ENCODE assay signal across 1 cellular context in the genomic region with DNA sequence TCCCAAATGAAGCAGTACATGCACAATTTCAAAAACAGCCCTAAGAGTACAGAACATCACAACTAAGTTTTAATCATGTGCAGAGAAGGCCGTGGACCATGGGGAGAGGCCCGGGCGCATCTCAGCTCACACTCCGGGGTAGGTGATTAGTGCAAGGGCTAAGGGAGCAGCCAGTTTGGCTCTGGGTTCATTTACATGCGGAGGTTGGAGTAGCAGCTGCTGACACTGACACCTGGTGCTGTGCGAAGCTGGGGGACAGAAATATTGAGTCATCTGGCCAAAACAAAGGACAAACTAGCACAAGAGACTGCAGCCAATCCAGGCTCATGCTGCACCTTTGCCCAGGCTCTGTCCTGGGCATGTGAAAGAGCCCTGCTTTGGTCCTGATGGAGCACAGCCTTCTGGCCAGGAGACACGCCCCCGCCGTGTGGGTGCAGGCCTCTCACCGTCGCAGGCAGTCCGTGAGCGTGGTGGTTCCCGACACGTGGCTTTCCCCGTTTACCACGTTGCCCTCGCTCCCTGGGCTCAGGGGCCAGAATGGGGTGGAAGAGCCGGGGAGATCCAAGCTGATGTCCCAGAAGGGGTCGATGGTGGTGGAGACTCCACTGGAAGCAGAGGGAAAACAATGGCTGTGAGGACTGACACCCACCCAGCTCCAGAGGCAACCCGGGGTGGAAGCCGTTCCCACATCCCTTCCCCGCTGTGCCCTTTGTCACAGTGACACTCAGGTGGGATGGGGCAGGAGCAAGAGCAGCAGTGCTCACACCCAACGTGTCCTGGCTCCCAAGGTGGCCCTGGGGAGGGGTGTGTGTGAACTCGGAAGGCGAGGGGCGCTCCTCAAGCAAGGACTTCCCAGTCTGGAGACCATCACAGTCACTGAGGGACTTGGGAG.
TF ChIP-seq lines count a peak whose summit lies in the region.

No MANE protein-coding gene starts in this region.

TF ChIP-seq in GM23338, 12 proteins besides CTCF, POLR2A, EP300 and RAD21 (continued from another document):
- TF ChIP-seq, protein P1, sequence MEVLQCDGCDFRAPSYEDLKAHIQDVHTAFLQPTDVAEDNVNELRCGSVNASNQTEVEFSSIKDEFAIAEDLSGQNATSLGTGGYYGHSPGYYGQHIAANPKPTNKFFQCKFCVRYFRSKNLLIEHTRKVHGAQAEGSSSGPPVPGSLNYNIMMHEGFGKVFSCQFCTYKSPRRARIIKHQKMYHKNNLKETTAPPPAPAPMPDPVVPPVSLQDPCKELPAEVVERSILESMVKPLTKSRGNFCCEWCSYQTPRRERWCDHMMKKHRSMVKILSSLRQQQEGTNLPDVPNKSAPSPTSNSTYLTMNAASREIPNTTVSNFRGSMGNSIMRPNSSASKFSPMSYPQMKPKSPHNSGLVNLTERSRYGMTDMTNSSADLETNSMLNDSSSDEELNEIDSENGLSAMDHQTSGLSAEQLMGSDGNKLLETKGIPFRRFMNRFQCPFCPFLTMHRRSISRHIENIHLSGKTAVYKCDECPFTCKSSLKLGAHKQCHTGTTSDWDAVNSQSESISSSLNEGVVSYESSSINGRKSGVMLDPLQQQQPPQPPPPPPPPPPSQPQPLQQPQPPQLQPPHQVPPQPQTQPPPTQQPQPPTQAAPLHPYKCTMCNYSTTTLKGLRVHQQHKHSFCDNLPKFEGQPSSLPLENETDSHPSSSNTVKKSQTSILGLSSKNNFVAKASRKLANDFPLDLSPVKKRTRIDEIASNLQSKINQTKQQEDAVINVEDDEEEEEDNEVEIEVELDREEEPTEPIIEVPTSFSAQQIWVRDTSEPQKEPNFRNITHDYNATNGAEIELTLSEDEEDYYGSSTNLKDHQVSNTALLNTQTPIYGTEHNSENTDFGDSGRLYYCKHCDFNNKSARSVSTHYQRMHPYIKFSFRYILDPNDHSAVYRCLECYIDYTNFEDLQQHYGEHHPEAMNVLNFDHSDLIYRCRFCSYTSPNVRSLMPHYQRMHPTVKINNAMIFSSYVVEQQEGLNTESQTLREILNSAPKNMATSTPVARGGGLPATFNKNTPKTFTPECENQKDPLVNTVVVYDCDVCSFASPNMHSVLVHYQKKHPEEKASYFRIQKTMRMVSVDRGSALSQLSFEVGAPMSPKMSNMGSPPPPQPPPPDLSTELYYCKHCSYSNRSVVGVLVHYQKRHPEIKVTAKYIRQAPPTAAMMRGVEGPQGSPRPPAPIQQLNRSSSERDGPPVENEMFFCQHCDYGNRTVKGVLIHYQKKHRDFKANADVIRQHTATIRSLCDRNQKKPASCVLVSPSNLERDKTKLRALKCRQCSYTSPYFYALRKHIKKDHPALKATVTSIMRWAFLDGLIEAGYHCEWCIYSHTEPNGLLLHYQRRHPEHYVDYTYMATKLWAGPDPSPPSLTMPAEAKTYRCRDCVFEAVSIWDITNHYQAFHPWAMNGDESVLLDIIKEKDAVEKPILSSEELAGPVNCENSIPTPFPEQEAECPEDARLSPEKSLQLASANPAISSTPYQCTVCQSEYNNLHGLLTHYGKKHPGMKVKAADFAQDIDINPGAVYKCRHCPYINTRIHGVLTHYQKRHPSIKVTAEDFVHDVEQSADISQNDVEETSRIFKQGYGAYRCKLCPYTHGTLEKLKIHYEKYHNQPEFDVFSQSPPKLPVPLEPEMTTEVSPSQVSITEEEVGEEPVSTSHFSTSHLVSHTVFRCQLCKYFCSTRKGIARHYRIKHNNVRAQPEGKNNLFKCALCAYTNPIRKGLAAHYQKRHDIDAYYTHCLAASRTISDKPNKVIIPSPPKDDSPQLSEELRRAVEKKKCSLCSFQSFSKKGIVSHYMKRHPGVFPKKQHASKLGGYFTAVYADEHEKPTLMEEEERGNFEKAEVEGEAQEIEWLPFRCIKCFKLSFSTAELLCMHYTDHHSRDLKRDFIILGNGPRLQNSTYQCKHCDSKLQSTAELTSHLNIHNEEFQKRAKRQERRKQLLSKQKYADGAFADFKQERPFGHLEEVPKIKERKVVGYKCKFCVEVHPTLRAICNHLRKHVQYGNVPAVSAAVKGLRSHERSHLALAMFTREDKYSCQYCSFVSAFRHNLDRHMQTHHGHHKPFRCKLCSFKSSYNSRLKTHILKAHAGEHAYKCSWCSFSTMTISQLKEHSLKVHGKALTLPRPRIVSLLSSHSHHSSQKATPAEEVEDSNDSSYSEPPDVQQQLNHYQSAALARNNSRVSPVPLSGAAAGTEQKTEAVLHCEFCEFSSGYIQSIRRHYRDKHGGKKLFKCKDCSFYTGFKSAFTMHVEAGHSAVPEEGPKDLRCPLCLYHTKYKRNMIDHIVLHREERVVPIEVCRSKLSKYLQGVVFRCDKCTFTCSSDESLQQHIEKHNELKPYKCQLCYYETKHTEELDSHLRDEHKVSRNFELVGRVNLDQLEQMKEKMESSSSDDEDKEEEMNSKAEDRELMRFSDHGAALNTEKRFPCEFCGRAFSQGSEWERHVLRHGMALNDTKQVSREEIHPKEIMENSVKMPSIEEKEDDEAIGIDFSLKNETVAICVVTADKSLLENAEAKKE (CRISPR knock-in tag; IDR thresholded peaks at IDR 0.05) = no peak
- TF ChIP-seq NANOG (IDR thresholded peaks at IDR 0.05; ENCODE audit: borderline replicate concordance) = no peak
- TF ChIP-seq EZH2 (IDR thresholded peaks at IDR 0.05; ENCODE audit: low read depth, unreplicated experiment) = no peak
- no peak for TF ChIP-seq CREB1 (CRISPR knock-in tag; IDR thresholded peaks at IDR 0.05; ENCODE audit: low read depth)
- no peak for TF ChIP-seq ZNF331 (CRISPR knock-in tag; IDR thresholded peaks at IDR 0.05; ENCODE audit: low read depth)
- no peak for TF ChIP-seq JUNB (IDR thresholded peaks at IDR 0.05; ENCODE audit: unreplicated experiment)
- no peak for TF ChIP-seq STAT1 (IDR thresholded peaks at IDR 0.05; ENCODE audit: unreplicated experiment)
- TF ChIP-seq EZH2phosphoT487 (IDR thresholded peaks at IDR 0.05; ENCODE audit: unreplicated experiment) = no peak
